In genomic region chr5:77211013-77211690, GRCh38 we compare ENCODE assay signal across 8 cellular contexts. TPM values are rescaled to one million over a fixed set of nuclear protein-coding genes. Genes with fewer than 3 reads are reported as not detected.
DNase-seq lines count a peak whose midpoint lies in the region; ATAC-seq and TF ChIP-seq lines count a peak whose summit lies in the region.

No MANE protein-coding gene starts in this region.

- peaks cover 70% of the 10 kb centered on the region for H3K27me3 Mint-ChIP-seq in progenitor cell of endocrine pancreas

- 4% methylated on average over 18 of the region's 55 CpGs for WGBS in esophagus muscularis mucosa

- peaks cover 7 to 25% (median 16%) of the 10 kb centered on the region in 4 donors for H3K4me1 ChIP-seq in esophagus muscularis mucosa

- H3K27ac Mint-ChIP-seq in progenitor cell of endocrine pancreas, result no peak overlapping the region

- no peaks in the 10 kb centered on the region for H3K36me3 ChIP-seq in esophagus muscularis mucosa

- peaks cover 7% of the 10 kb centered on the region for H3K4me1 Mint-ChIP-seq in progenitor cell of endocrine pancreas (ENCODE audit: low read depth)

- peak overlapping the region; percentile 58 for H3K4me3 Mint-ChIP-seq in progenitor cell of endocrine pancreas (ENCODE audit: low read depth)

- no peak for ATAC-seq in GM21529 (IDR thresholded peaks at IDR 0.05; ENCODE audit: unreplicated experiment)

- DNase-seq in ELF-1 (ENCODE audit: low read depth, low spot score) (peak; percentile 66), NCI-H748 treated with DMSO at 0.1 percent for 48 hours (lab: John Stamatoyannopoulos, UW) (peak; percentile 27), esophagus muscularis mucosa (ENCODE audit: extremely low spot score) (no peak), progenitor cell of endocrine pancreas (ENCODE audit: low spot score, unreplicated experiment) (no peak), DMS114 treated with DMSO at 0.1 percent for 48 hours (lab: John Stamatoyannopoulos, UW; ENCODE audit: unreplicated experiment) (no peak), NCI-H128 (lab: John Stamatoyannopoulos, UW; ENCODE audit: unreplicated experiment) (no peak)
- DNase-seq in stimulated activated CD4-positive, alpha-beta T cell treated with anti-CD3 and anti-CD28 coated beads, Interleukin-2, amount 100 ng/mL, for 48 hours, result no peak

- no peak for TF ChIP-seq POLR2A in esophagus muscularis mucosa (IDR thresholded peaks at IDR 0.05; ENCODE audit: low read depth)

- H3K9me3 Mint-ChIP-seq in progenitor cell of endocrine pancreas (ENCODE audit: low read depth), result no peaks in the 10 kb centered on the region

- no peaks in the 10 kb centered on the region for H3K36me3 Mint-ChIP-seq in progenitor cell of endocrine pancreas (ENCODE audit: insufficient read depth)

- no peaks in the 10 kb centered on the region for H3K9me3 ChIP-seq in esophagus muscularis mucosa

- peak overlapping the region; percentile 59 to 75 (median 63) for H3K4me3 ChIP-seq in esophagus muscularis mucosa

- peaks cover 0 to 56% (median 8%) of the 10 kb centered on the region in 4 donors for H3K27me3 ChIP-seq in esophagus muscularis mucosa

- no peak overlapping the region for H3K27ac ChIP-seq in esophagus muscularis mucosa (replicated peaks in 1 of 4)

- intact Hi-C loops in esophagus muscularis mucosa (cut with DNase I), result no loop called here

- TF ChIP-seq EP300 in esophagus muscularis mucosa (IDR thresholded peaks at IDR 0.05), result no peak

- TF ChIP-seq CTCF in esophagus muscularis mucosa (IDR thresholded peaks at IDR 0.05), result no peak
- peak; percentile 20 for TF ChIP-seq CTCF in progenitor cell of endocrine pancreas (IDR thresholded peaks at IDR 0.05; ENCODE audit: unreplicated experiment)

RNA-seq across cellular contexts. Expression of gene PDE8B, which starts 0.7 kb away (rescaled TPM):
- total RNA-seq in esophagus muscularis mucosa (1 to 10 TPM in 2 of 4 donors, under 1 TPM in 2; 0.83 to 7.1 (median 1.5) TPM), progenitor cell of endocrine pancreas (2.6 and 4.0 TPM in 2 replicates)

Comparison
In these comparisons a context has a peak if more than half of its experiments do, and no peak if none do; other contexts are left out.
1. DNase-seq: peak in ELF-1 (single experiment) and NCI-H748 treated with DMSO at 0.1 percent for 48 hours (single experiment); none in esophagus muscularis mucosa (single experiment), progenitor cell of endocrine pancreas (single experiment), DMS114 treated with DMSO at 0.1 percent for 48 hours (single experiment), stimulated activated CD4-positive, alpha-beta T cell treated with anti-CD3 and anti-CD28 coated beads, Interleukin-2, amount 100 ng/mL, for 48 hours (0 of 2) and NCI-H128 (single experiment).